Comparison of ENCODE assay signal across 8 cellular contexts in the genomic region with DNA sequence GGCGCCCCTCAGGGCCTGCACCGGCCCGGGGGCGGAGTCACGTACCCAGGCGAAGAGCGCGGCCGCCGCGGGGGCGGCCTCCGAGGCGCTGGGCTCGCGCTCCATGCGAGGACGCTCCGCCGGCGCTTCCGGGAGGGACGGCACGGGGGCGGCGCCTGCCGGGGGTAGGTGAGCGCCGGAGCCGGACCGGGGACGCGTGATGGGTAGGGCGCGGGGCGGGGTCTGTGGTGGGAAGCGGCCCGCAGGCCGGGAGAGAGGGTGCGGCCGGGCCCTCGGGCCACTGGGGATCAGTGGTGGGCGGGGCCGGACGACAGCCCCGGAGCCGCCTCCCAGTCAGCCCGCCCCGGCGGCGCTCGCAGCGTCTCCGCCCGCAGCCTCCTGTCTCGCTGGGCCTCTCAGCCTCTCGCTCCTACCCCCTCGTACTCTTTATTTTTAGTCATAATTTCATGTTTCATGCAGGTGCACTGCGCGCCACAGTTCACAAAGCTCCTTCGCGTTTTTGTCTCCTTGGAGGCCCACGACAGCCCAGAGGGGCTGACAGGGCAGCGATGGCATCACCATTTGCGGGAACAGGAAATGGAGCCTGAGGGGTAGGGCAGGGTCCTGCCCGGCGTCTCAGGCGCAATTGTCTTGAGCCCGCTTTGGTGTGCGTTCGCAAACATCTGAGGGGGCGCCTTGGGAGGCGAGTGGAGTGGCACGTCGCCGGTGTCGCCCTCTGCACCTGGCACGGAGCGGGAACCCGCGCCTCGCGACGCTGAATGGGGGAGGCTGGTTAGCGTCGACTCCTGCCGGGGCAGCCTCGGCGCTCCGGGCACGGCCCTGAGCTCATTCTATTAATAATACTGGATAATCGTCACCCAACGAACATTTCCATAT. TPM values are rescaled to one million over a fixed set of nuclear protein-coding genes. Genes with fewer than 3 reads are reported as not detected.
DNase-seq lines count a peak whose midpoint lies in the region; ATAC-seq, FAIRE-seq and TF ChIP-seq lines count a peak whose summit lies in the region.

A gene (minus strand): TSS at position 142 of the 876 bp plus-strand sequence. CDS start 37 bp downstream, at position 105.

- peaks cover 0 to 5% of the 10 kb centered on the region in 2 donors for H3K4me1 ChIP-seq in kidney (ENCODE audit: control insufficient read depth in 1 of 2, insufficient read depth in 1 of 2, low read depth in 1 of 2, low read length in 2 of 2)

- peak within 1 kb of the TSS; percentile 42 to 74 for H3K27ac ChIP-seq in kidney (ENCODE audit: low read depth in 2 of 2, low read length in 2 of 2)

- DNase-seq in AG09319 (ENCODE audit: extremely low read depth, low read depth), result peak; percentile 52
- DNase-seq in NCI-H345 treated with DMSO at 0.1 percent for 48 hours (lab: John Stamatoyannopoulos, UW; ENCODE audit: unreplicated experiment), result peak; percentile 75
- DNase-seq in activated CD4-positive, CD25-positive, alpha-beta regulatory T cell (lab: John Stamatoyannopoulos, UW), result peak; percentile 80 to 89 (median 85)
- DNase-seq in central memory CD4-positive, alpha-beta T cell, result peak; percentile 91
- DNase-seq in kidney, result peak; percentile 98
- peak; percentile 98 for DNase-seq in stimulated activated CD4-positive, alpha-beta T cell treated with anti-CD3 and anti-CD28 coated beads, Interleukin-15, amount 100 ng/mL, for 24 hours

- TF ChIP-seq CTCF in AG09319 (IDR thresholded peaks at IDR 0.05; ENCODE audit: low read depth, low read length) (no peak), kidney (IDR thresholded peaks at IDR 0.05; ENCODE audit: borderline replicate concordance, extremely low read depth, insufficient read depth) (no peak)

- FAIRE-seq in kidney (lab: Jason Lieb, UNC), result no peak

- H3K9ac ChIP-seq in kidney (ENCODE audit: low read length in 2 of 2), result peak within 1 kb of the TSS; percentile 71 to 87

- ATAC-seq in GM19035 (IDR thresholded peaks at IDR 0.05; ENCODE audit: unreplicated experiment) (peak; percentile 94), HG03342 (IDR thresholded peaks at IDR 0.05; ENCODE audit: unreplicated experiment) (peak; percentile 93)

- intact Hi-C loops in kidney (cut with DNase I), result no loop called here

- no peaks in the 10 kb centered on the region for H3K36me3 ChIP-seq in kidney (ENCODE audit: control insufficient read depth in 1 of 2, insufficient read depth in 2 of 2, low read length in 2 of 2)

- peak within 1 kb of the TSS; percentile 84 to 95 for H3K4me3 ChIP-seq in kidney (ENCODE audit: low read length in 2 of 2)

- no peaks in the 10 kb centered on the region for H3K9me3 ChIP-seq in kidney (ENCODE audit: control insufficient read depth in 1 of 2, low read length in 2 of 2)

RNA-seq across cellular contexts. Expression of the gene that starts here (rescaled TPM):
- total RNA-seq in kidney, result 33.2 TPM
- polyA plus RNA-seq in kidney (ENCODE audit: insufficient read depth, low read depth, low replicate concordance), result 63.0 TPM

Comparison
In these comparisons a context has a peak if more than half of its experiments do, and no peak if none do; other contexts are left out.
1. Peak in every context shown above with its lines: DNase-seq, ATAC-seq, H3K4me3 ChIP-seq and H3K27ac ChIP-seq.